ENCODE assay signal across 8 cellular contexts in genomic region chr9:131733601-131734061, GRCh38. TPM values are rescaled to one million over a fixed set of nuclear protein-coding genes. Genes with fewer than 3 reads are reported as not detected.
DNase-seq lines count a peak whose midpoint lies in the region; ATAC-seq and TF ChIP-seq lines count a peak whose summit lies in the region.

No MANE protein-coding gene starts in this region.

- ATAC-seq in HG02885 (IDR thresholded peaks at IDR 0.05; ENCODE audit: poor library complexity, unreplicated experiment) = no peak

- H3K4me3 ChIP-seq in fibroblast of pulmonary artery (replicated peaks; ENCODE audit: low read depth, low read length) = no peak overlapping the region

- no peak for TF ChIP-seq CTCF in fibroblast of pulmonary artery (IDR thresholded peaks at IDR 0.05; ENCODE audit: low read length, missing control alignments)

- DNase-seq in GM03348 (ENCODE audit: low spot score) = peak; percentile 87
- DNase-seq in NCI-H524 (lab: John Stamatoyannopoulos, UW) = peak; percentile 34 to 82
- peak; percentile 19 for DNase-seq in activated T-cell treated with anti-CD3 and anti-CD28 coated beads for 4 hours
- DNase-seq in fibroblast of pulmonary artery (ENCODE audit: low read depth) = peak; percentile 95
- DNase-seq in renal cortical epithelial cell (ENCODE audit: low read depth) = peak; percentile 99
- no peak for DNase-seq in GOT3 (lab: John Stamatoyannopoulos, UW)
- no peak for DNase-seq in inferior parietal cortex (ENCODE audit: extremely low spot score)

RNA-seq across cellular contexts. Expression of gene RAPGEF1, which starts 6.2 kb away (rescaled TPM):
- 20.8 and 31.3 TPM in 2 replicates for total RNA-seq in renal cortical epithelial cell

Comparison
In these comparisons a context has a peak if more than half of its experiments do, and no peak if none do; other contexts are left out.
1. DNase-seq: peak in GM03348 (single experiment), NCI-H524 (2 of 2), activated T-cell treated with anti-CD3 and anti-CD28 coated beads for 4 hours (single experiment), fibroblast of pulmonary artery (single experiment) and renal cortical epithelial cell (single experiment); none in GOT3 (single experiment) and inferior parietal cortex (single experiment).